9 cellular contexts compared by ENCODE assay signal in the genomic region with DNA sequence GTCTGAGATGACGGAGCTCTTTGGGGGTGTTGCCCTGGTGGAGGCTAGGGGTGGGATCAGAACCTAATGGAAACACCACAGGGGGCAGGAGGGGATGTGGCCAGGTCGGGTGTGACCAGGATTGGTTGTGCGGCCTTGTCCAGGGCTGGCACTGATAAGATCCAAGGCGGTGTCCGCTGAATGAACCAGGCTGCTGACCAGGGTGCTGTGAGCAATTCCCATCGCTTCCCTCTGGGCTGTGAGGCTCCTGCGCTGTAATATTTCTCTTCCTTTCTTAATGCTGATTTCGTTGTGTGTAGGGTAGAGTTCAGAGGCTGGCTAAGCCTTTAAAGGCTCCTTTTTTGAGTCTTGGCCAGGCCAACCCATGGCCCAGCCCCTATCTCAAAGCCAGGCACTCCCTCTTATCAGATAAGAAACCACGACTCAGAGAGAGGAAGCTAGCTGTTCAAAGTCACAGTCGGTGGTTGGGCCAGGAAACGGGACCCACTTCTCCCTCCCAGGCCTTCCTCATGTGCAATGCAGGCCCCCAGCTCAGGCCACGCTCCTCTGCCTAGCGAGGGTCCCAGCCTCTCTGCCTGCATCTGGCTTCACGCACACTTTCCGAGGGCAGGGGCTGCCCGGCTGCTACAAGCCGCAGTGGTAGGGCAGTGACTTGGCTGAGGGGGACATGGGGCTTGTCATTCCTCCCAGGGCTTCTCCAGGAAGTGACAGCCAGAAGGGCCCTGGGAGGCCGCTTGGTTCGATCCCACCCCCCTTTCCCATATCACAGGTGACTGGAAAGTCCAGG. TPM values are rescaled to one million over a fixed set of nuclear protein-coding genes. Genes with fewer than 3 reads are reported as not detected.
DNase-seq lines count a peak whose midpoint lies in the region; TF ChIP-seq lines count a peak whose summit lies in the region.
"Had no signal": no experiment of that assay in that cellular context is flagged by ENCODE, and none has a peak within 500 bp of the region (broad histone marks: within the 10 kb centered on the region; RNA-seq: fewer than 3 reads in every experiment).

No MANE protein-coding gene starts in this region.

- H3K9me3 Mint-ChIP-seq in CD14-positive monocyte: peaks cover 0 to 2% (median 0%) of the 10 kb centered on the region in 7 donors

- H3K9ac ChIP-seq in mesendoderm (ENCODE audit: low read length) (peak overlapping the region; percentile 36), Karpas-422 (ENCODE audit: low read length) (no peak overlapping the region)

- peak overlapping the region; percentile 56 for H2BK5ac ChIP-seq in mesendoderm (ENCODE audit: low read length)

- H3K4me2 ChIP-seq in mesendoderm (ENCODE audit: low read length) (no peak overlapping the region), Karpas-422 (ENCODE audit: low read depth, low read length, poor library complexity, severe bottlenecking) (no peak overlapping the region)

- WGBS in mesendoderm (ENCODE audit: extremely low coverage, insufficient coverage, low lambda C conversion rate): no CpG with 5 or more reads among the region's 19 CpGs

- peak overlapping the region; percentile 11 for H3K18ac ChIP-seq in mesendoderm (ENCODE audit: low read length)

- H3K23ac ChIP-seq in mesendoderm (ENCODE audit: low read length): no peak overlapping the region

- no peaks in the 10 kb centered on the region for H3K9me3 ChIP-seq in Karpas-422 (ENCODE audit: low read length)

- H3K79me2 ChIP-seq in mesendoderm (ENCODE audit: control insufficient read depth, insufficient read depth, low read length) (no peaks in the 10 kb centered on the region), Karpas-422 (ENCODE audit: low read length) (no peaks in the 10 kb centered on the region)

- H3K27me3 ChIP-seq in mesendoderm (ENCODE audit: insufficient read depth, low read length, poor library complexity) (no peaks in the 10 kb centered on the region), Karpas-422 (ENCODE audit: low read length) (no peaks in the 10 kb centered on the region)

- H3K4me1 ChIP-seq in mesendoderm (ENCODE audit: control insufficient read depth, low read depth, low read length) (peaks cover 6% of the 10 kb centered on the region), Karpas-422 (ENCODE audit: low read length) (no peaks in the 10 kb centered on the region)

- peaks cover 4 to 15% (median 13%) of the 10 kb centered on the region in 3 donors for H3K27me3 Mint-ChIP-seq in CD14-positive monocyte (ENCODE audit: low read depth in 3 of 3)

- H2AK5ac ChIP-seq in mesendoderm (ENCODE audit: low read length): no peak overlapping the region

- no peak for TF ChIP-seq CTCF in CD14-positive monocyte (IDR thresholded peaks at IDR 0.05)
- no peak for TF ChIP-seq CTCF in GM10266 (IDR thresholded peaks at IDR 0.05; ENCODE audit: control insufficient read depth, insufficient read depth, low read depth, missing control alignments)

- no peak overlapping the region for H3K4ac ChIP-seq in mesendoderm (ENCODE audit: low read depth, low read length)

- H2AFZ ChIP-seq in Karpas-422 (ENCODE audit: low read length): no peak overlapping the region

- no peak overlapping the region for H4K8ac ChIP-seq in mesendoderm (ENCODE audit: low read depth, low read length)

- no peaks in the 10 kb centered on the region for H4K20me1 ChIP-seq in Karpas-422 (ENCODE audit: insufficient read depth, low read depth, low read length)

- peaks cover 45% of the 10 kb centered on the region for H3K4me1 Mint-ChIP-seq in CD14-positive monocyte

- H2BK15ac ChIP-seq in mesendoderm (replicated peaks; ENCODE audit: low read depth): no peak overlapping the region

- H3K36me3 ChIP-seq in mesendoderm (ENCODE audit: control insufficient read depth, insufficient read depth, low read length): no peaks in the 10 kb centered on the region
- no peaks in the 10 kb centered on the region for H3K36me3 ChIP-seq in Karpas-422 (ENCODE audit: insufficient read depth, low read length)

- H3K56ac ChIP-seq in mesendoderm (ENCODE audit: low read length): peak overlapping the region; percentile 84

- peaks cover 0 to 11% of the 10 kb centered on the region in 2 donors for H3K36me3 Mint-ChIP-seq in CD14-positive monocyte

- intact Hi-C loops in CD14-positive monocyte (cut with micrococcal nuclease): loop anchor here in 1 of 2 donors (1.0 kb wide), 1 partner anchor 21 kb away; no protein-coding TSS in a partner anchor

- no peak overlapping the region for H2BK120ac ChIP-seq in mesendoderm (ENCODE audit: low read depth, low read length)

- H3K4me3 ChIP-seq in mesendoderm (ENCODE audit: low read length) (no peak overlapping the region), Karpas-422 (ENCODE audit: low read length) (no peak overlapping the region)

- H3K4me3 Mint-ChIP-seq in CD14-positive monocyte: peak overlapping the region; percentile 67 to 84

- no peak overlapping the region for H4K5ac ChIP-seq in mesendoderm (ENCODE audit: low read length)

- no peaks in the 10 kb centered on the region for H3K79me1 ChIP-seq in mesendoderm (ENCODE audit: low read length)

- DNase-seq in CD14-positive monocyte (ENCODE audit: low spot score): no peak
- peak; percentile 97 for DNase-seq in OCI-M1 (lab: John Stamatoyannopoulos, UW)
- DNase-seq in activated effector memory CD4-positive, alpha-beta T cell treated with Interleukin-2 at 50 U/mL for 16 hours: peak; percentile 62
- DNase-seq in mesendoderm: peak; percentile 84
- no peak for DNase-seq in NK-92 treated with Interleukin-12 subunit alpha and Interleukin-12 subunit beta, amount 100 ng/mL, for 24 hours (lab: John Stamatoyannopoulos, UW)
- no peak for DNase-seq in Karpas-422
- no peak for DNase-seq in NCI-H510A (lab: John Stamatoyannopoulos, UW)
- no peak for DNase-seq in GM10266 (ENCODE audit: extremely low spot score)
- DNase-seq: SHP77 had no signal

- no peaks in the 10 kb centered on the region for H3K9me2 ChIP-seq in Karpas-422 (replicated peaks; ENCODE audit: insufficient read depth, low read length)

- peak overlapping the region in 6 of 7 donors; percentile 58 to 92 (median 78) for H3K27ac Mint-ChIP-seq in CD14-positive monocyte

- no peak overlapping the region for H3K27ac ChIP-seq in mesendoderm (ENCODE audit: low read depth, low read length)
- H3K27ac ChIP-seq in Karpas-422 (ENCODE audit: low read length): no peak overlapping the region

RNA-seq across cellular contexts. Expression of a gene that starts 26.0 kb away (rescaled TPM):
- 10 to 100 TPM; 24.8 to 28.6 TPM for polyA plus RNA-seq in CD14-positive monocyte
- 4.6 TPM for polyA plus RNA-seq in mesendoderm (2013, experiment 1 of 2)
- polyA plus RNA-seq in mesendoderm (2013, experiment 2 of 2): 4.9 TPM
- total RNA-seq in Karpas-422 (2014; rRNA removed; shearing (Covaris generic); ENCODE audit: low replicate concordance): 0.30 and 0.61 TPM in 2 replicates

Comparison
In these comparisons a context has a peak if more than half of its experiments do, and no peak if none do; other contexts are left out.
1. DNase-seq: peak in OCI-M1 (single experiment), activated effector memory CD4-positive, alpha-beta T cell treated with Interleukin-2 at 50 U/mL for 16 hours (single experiment) and mesendoderm (single experiment); none in CD14-positive monocyte (single experiment), NK-92 treated with Interleukin-12 subunit alpha and Interleukin-12 subunit beta, amount 100 ng/mL, for 24 hours (single experiment), Karpas-422 (single experiment), NCI-H510A (single experiment) and GM10266 (single experiment).